ENCODE assay signal across 24 cellular contexts in the genomic region with DNA sequence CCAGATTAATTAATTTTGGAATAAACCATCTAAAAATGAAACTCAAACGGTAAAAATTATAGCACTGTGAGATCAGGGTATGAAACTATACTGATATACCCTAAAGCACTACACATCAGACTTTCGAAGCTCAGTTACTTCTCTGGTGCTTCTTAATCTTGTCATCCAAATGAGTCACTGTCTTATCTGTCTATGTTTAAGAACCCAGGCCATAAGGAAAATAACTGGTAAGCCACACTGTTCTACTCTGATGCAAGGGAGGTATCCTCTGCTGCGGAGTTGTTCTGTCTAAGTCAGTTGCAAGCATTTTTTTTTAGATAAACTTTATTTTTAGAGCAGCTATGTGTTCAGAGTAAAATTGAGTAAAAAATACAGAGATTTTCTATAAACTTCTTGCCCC.
DNase-seq lines count a peak whose midpoint lies in the region; ATAC-seq and TF ChIP-seq lines count a peak whose summit lies in the region.
"Had no signal": no experiment of that assay in that cellular context is flagged by ENCODE, and none has a peak within 500 bp of the region (broad histone marks: within the 10 kb centered on the region; RNA-seq: fewer than 3 reads in every experiment).

No MANE protein-coding gene starts in this region.

- H3K4me3 ChIP-seq in fibroblast of villous mesenchyme (ENCODE audit: low read depth, low read length) = no peak overlapping the region
- H3K4me3 ChIP-seq: BLaER1, GM23248 had no signal

- TF ChIP-seq CTCF in fibroblast of villous mesenchyme (IDR thresholded peaks at IDR 0.05; ENCODE audit: insufficient read depth, low read depth, low read length) = no peak

- ATAC-seq in GM21717 (IDR thresholded peaks at IDR 0.05; ENCODE audit: unreplicated experiment) (no peak), GM18520 (IDR thresholded peaks at IDR 0.05; ENCODE audit: unreplicated experiment) (no peak)

- DNase-seq in A172 (ENCODE audit: low spot score) (peak; percentile 10), M059J (ENCODE audit: low read depth) (peak; percentile 31), amniotic epithelial cell (ENCODE audit: low read depth) (peak; percentile 10), fibroblast of villous mesenchyme (ENCODE audit: low read depth) (peak; percentile 56), DMS53 treated with DMSO at 0.1 percent for 48 hours (lab: John Stamatoyannopoulos, UW; ENCODE audit: unreplicated experiment) (no peak), HuH-7 (ENCODE audit: low spot score) (no peak)
- DNase-seq: 8988T; CD4-positive, CD25-positive, alpha-beta regulatory T cell; GM23248; H7; IMR-90; KG1; NCI-H1092; NCI-H1417 treated with DMSO at 0.1 percent for 48 hours; NCI-H1694 treated with DMSO at 0.1 percent for 48 hours; NCI-H2081; NCI-H226; NCI-H510A; NCI-H69; SK-N-SH; SW 1271 had no signal

Comparison
In these comparisons a context has a peak if more than half of its experiments do, and no peak if none do; other contexts are left out.
1. DNase-seq: peak in A172 (single experiment), M059J (single experiment), amniotic epithelial cell (single experiment) and fibroblast of villous mesenchyme (single experiment); none in DMS53 treated with DMSO at 0.1 percent for 48 hours (single experiment) and HuH-7 (single experiment).